Comparison of ENCODE assay signal across 2 cellular contexts in the genomic region with DNA sequence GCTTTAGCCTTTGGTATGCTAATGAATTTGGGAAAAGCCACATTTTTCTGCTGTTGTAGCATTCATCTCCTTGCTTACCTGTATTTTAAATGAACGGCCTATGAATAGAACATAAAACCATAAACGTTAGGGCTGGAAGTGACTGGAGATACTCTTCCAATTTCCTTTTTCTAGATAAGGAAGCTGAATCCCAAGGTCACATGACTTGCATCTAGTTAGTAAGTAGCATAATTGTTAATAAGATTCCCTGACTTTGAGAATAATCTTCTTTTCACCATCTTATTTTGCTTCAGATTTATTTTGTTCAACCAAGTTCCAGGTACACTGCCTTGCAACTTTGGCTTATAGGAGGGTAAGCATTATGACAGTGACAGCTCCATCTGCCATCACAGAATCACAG.
TF ChIP-seq lines count a peak whose summit lies in the region.

No MANE protein-coding gene starts in this region.

TF ChIP-seq in WTC11, 78 proteins besides CTCF, POLR2A, EP300 and RAD21 (continues in another document):
- no peak for TF ChIP-seq NFE2L1 (CRISPR knock-in tag; IDR thresholded peaks at IDR 0.05)
- TF ChIP-seq E2F4 (CRISPR knock-in tag; IDR thresholded peaks at IDR 0.05; ENCODE audit: borderline replicate concordance, low read depth), result no peak
- TF ChIP-seq AR (CRISPR knock-in tag; IDR thresholded peaks at IDR 0.05), result no peak
- TF ChIP-seq ZNF532 (CRISPR knock-in tag; IDR thresholded peaks at IDR 0.05; ENCODE audit: borderline replicate concordance), result no peak
- TF ChIP-seq STAT6 (CRISPR knock-in tag; conservative IDR thresholded peaks at IDR 0.05; ENCODE audit: low read depth), result no peak
- no peak for TF ChIP-seq RORB (CRISPR knock-in tag; IDR thresholded peaks at IDR 0.05)
- TF ChIP-seq ETV6 (CRISPR knock-in tag; IDR thresholded peaks at IDR 0.05), result no peak
- TF ChIP-seq MYBL2 (CRISPR knock-in tag; IDR thresholded peaks at IDR 0.05), result no peak
- no peak for TF ChIP-seq ZNF121 (CRISPR knock-in tag; IDR thresholded peaks at IDR 0.05)
- no peak for TF ChIP-seq ELF4 (CRISPR knock-in tag; IDR thresholded peaks at IDR 0.05; ENCODE audit: low read depth)
- no peak for TF ChIP-seq NR3C1 (CRISPR knock-in tag; conservative IDR thresholded peaks at IDR 0.05; ENCODE audit: low read depth)

TF ChIP-seq in H1, 55 proteins besides CTCF, POLR2A, EP300 and RAD21:
- no peak for TF ChIP-seq CTBP2 (IDR thresholded peaks at IDR 0.05; ENCODE audit: borderline replicate concordance, insufficient read depth, insufficient read length, low read length)
- no peak for TF ChIP-seq NRF1 (IDR thresholded peaks at IDR 0.05; ENCODE audit: low read depth, low read length)
- no peak for TF ChIP-seq NANOG (IDR thresholded peaks at IDR 0.05; ENCODE audit: insufficient read depth, low read depth, low read length, poor library complexity, severe bottlenecking)
- TF ChIP-seq JUN (IDR thresholded peaks at IDR 0.05; ENCODE audit: low read depth, low read length), result no peak
- no peak for TF ChIP-seq SRF (IDR thresholded peaks at IDR 0.05; ENCODE audit: low read depth, low read length)
- TF ChIP-seq JUND (IDR thresholded peaks at IDR 0.05; ENCODE audit: low read length), result no peak
- no peak for TF ChIP-seq CEBPB (IDR thresholded peaks at IDR 0.05; ENCODE audit: low read depth, low read length)
- TF ChIP-seq SP1 (IDR thresholded peaks at IDR 0.05; ENCODE audit: low read depth, low read length), result no peak
- no peak for TF ChIP-seq SP4 (IDR thresholded peaks at IDR 0.05; ENCODE audit: low read length)
- TF ChIP-seq CHD2 (IDR thresholded peaks at IDR 0.05; ENCODE audit: low read length), result no peak
- TF ChIP-seq EZH2 (IDR thresholded peaks at IDR 0.05; ENCODE audit: low read depth, low read length, severe bottlenecking), result no peak
- TF ChIP-seq KDM1A (IDR thresholded peaks at IDR 0.05; ENCODE audit: borderline replicate concordance, low read length), result no peak
- TF ChIP-seq SUZ12 (IDR thresholded peaks at IDR 0.05; ENCODE audit: low read length), result no peak
- no peak for TF ChIP-seq EGR1 (IDR thresholded peaks at IDR 0.05; ENCODE audit: borderline replicate concordance, low read depth, low read length)
- no peak for TF ChIP-seq KDM5A (IDR thresholded peaks at IDR 0.05; ENCODE audit: low read length)
